ENCODE assay signal across 8 cellular contexts in genomic region chr18:58768293-58768974, GRCh38.
DNase-seq lines count a peak whose midpoint lies in the region; ATAC-seq and TF ChIP-seq lines count a peak whose summit lies in the region.

No MANE protein-coding gene starts in this region.

- peaks cover 5% of the 10 kb centered on the region for H3K4me1 ChIP-seq in hepatocyte (ENCODE audit: insufficient read depth)
- H3K4me1 ChIP-seq in gastrocnemius medialis = peaks cover 3 to 13% of the 10 kb centered on the region in 2 donors

- TF ChIP-seq CTCF in GM12873 (IDR thresholded peaks at IDR 0.05; ENCODE audit: insufficient read depth, low read depth, low read length, missing control alignments) (peak; percentile 82), hepatocyte (IDR thresholded peaks at IDR 0.05; ENCODE audit: poor library complexity) (peak; percentile 88), gastrocnemius medialis (IDR thresholded peaks at IDR 0.05 in 4 of 5, conservative IDR thresholded peaks at IDR 0.05 in 1 of 5) (peak; percentile 69 to 93 (median 90))

- TF ChIP-seq POLR2A in gastrocnemius medialis (IDR thresholded peaks at IDR 0.05) = no peak

- WGBS in hepatocyte (ENCODE audit: low lambda C conversion rate, missing lambda C conversion rate) = 15% methylated on average over 40 of the region's 40 CpGs

- H3K9me2 ChIP-seq in hepatocyte (replicated peaks; ENCODE audit: insufficient read depth) = no peaks in the 10 kb centered on the region

- H3K36me3 ChIP-seq in hepatocyte (replicated peaks; ENCODE audit: insufficient read depth, low read depth) (no peaks in the 10 kb centered on the region), gastrocnemius medialis (no peaks in the 10 kb centered on the region)

- no peak overlapping the region for H2AFZ ChIP-seq in hepatocyte

- H3K27me3 ChIP-seq in hepatocyte (no peaks in the 10 kb centered on the region), gastrocnemius medialis (no peaks in the 10 kb centered on the region)

- intact Hi-C loops in gastrocnemius medialis (cut with DNase I; ENCODE audit: low total_unique reads) = loop anchor here (1.0 to 10.0 kb wide), 2 partner anchors 302 to 884 kb away; no protein-coding TSS in a partner anchor

- H3K4me3 ChIP-seq in hepatocyte (no peak overlapping the region), gastrocnemius medialis (peak overlapping the region; percentile 44 to 67 (median 52))

- H3K27ac ChIP-seq in hepatocyte = no peak overlapping the region
- peak overlapping the region in 3 of 4 donors; percentile 25 to 33 (median 28) for H3K27ac ChIP-seq in gastrocnemius medialis

- DNase-seq in NCI-H1092 treated with DMSO at 0.1 percent for 48 hours (lab: John Stamatoyannopoulos, UW) = peak; percentile 76
- peak in 4 of 5 experiments; percentile 34 to 71 (median 54) for DNase-seq in T-helper 2 cell
- peak in 57 of 58 donors; percentile 20 to 82 (median 64) for DNase-seq in anterior cingulate cortex (lab: John Stamatoyannopoulos, UW)
- DNase-seq in hepatocyte (ENCODE audit: low spot score) = peak; percentile 87
- DNase-seq in gastrocnemius medialis = peak; percentile 53 to 69
- no peak for DNase-seq in NCI-H187 treated with DMSO at 0.1 percent for 48 hours (lab: John Stamatoyannopoulos, UW)

- no peaks in the 10 kb centered on the region for H3K79me2 ChIP-seq in hepatocyte

- in situ Hi-C loops in gastrocnemius medialis (cut with MboI; ENCODE audit: low sequenced_read_pairs in 4 of 4) = loop anchor here in 2 of 4 donors (5.0 to 10.0 kb wide), 2 partner anchors 94 to 236 kb away; partner anchors contain the start of gene MALT1 (in 1 of the 2)

- peak overlapping the region; percentile 82 for H3K4me2 ChIP-seq in hepatocyte

- H4K20me1 ChIP-seq in hepatocyte (ENCODE audit: insufficient read depth, poor library complexity, severe bottlenecking) = no peaks in the 10 kb centered on the region

- no peaks in the 10 kb centered on the region for H3K9me3 ChIP-seq in hepatocyte (ENCODE audit: low read depth)
- H3K9me3 ChIP-seq in gastrocnemius medialis = no peaks in the 10 kb centered on the region

- ATAC-seq in HG02623 (IDR thresholded peaks at IDR 0.05; ENCODE audit: unreplicated experiment) = peak; percentile 81
- ATAC-seq in gastrocnemius medialis = peak; percentile 82 to 87
